ENCODE assay signal across 16 cellular contexts in the genomic region with DNA sequence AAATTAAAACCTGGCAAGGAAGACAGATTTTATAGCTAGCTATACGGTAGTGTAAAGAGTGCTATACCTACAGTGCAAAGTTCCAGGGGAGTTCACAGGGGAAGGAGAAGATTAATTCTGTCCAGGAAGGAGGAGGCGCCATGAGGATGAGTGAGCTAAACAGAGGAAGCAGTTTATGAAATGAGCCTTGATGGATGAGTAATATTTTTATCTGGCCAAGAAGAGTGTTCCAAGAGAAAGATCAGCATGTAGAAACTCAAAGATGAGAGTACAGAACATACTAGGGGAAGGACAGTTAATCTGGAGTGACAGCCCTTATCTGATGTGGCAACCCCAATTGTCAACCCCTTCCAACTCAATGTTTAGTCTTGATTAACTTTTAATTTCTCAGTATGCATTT. TPM values are rescaled to one million over a fixed set of nuclear protein-coding genes. Genes with fewer than 3 reads are reported as not detected.
"Had no signal": no experiment of that assay in that cellular context is flagged by ENCODE, and none has a peak within 500 bp of the region (broad histone marks: within the 10 kb centered on the region; RNA-seq: fewer than 3 reads in every experiment).

No MANE protein-coding gene starts in this region.

- DNase-seq: activated CD4-positive, alpha-beta T cell treated with anti-CD3 and anti-CD28 coated beads for 4 hours; activated CD8-positive, alpha-beta memory T cell treated with anti-CD3 and anti-CD28 coated beads, Interleukin-2, amount 50 U/mL, for 48 hours; activated CD8-positive, alpha-beta T cell treated with anti-CD3 and anti-CD28 coated beads, Interleukin-2, amount 10 ng/mL, durations not matched to agents 7 days and 5 days; activated naive CD4-positive, alpha-beta T cell; activated naive CD8-positive, alpha-beta T cell treated with anti-CD3 and anti-CD28 coated beads, Interleukin-2, amount 50 U/mL, for 24 hours; endodermal cell; hippocampal formation; naive thymus-derived CD4-positive, alpha-beta T cell; posterior cingulate gyrus; WERI-Rb-1 had no signal

- H3K9me3 ChIP-seq: neutrophil, right atrium auricular region had no signal

- H3K9me3 Mint-ChIP-seq: activated naive CD8-positive, alpha-beta T cell treated with anti-CD3 and anti-CD28 coated beads, Interleukin-2, amount 50 U/mL, for 24 hours; central memory CD8-positive, alpha-beta T cell; endodermal cell; stimulated activated memory B cell treated with anti-CD40 and anti-IgM and Interleukin-4, amounts not matched to agents 10 μg/mL and 1 μg/mL and 100 μg/mL, for 72 hours had no signal

- ATAC-seq: activated CD8-positive, alpha-beta T cell treated with anti-CD3 and anti-CD28 coated beads, Interleukin-2, amount 10 ng/mL, durations not matched to agents 7 days and 5 days; activated naive CD8-positive, alpha-beta T cell treated with anti-CD3 and anti-CD28 coated beads, Interleukin-2, amount 50 U/mL, for 24 hours; naive thymus-derived CD4-positive, alpha-beta T cell; stimulated activated memory B cell treated with anti-CD40 and anti-IgM and Interleukin-4, amounts not matched to agents 10 μg/mL and 1 μg/mL and 100 μg/mL, for 72 hours had no signal

- H3K4me3 Mint-ChIP-seq: activated CD8-positive, alpha-beta T cell treated with anti-CD3 and anti-CD28 coated beads, Interleukin-2, amount 10 ng/mL, durations not matched to agents 7 days and 5 days; activated naive CD8-positive, alpha-beta T cell treated with anti-CD3 and anti-CD28 coated beads, Interleukin-2, amount 50 U/mL, for 24 hours; central memory CD8-positive, alpha-beta T cell; endodermal cell; naive thymus-derived CD4-positive, alpha-beta T cell; stimulated activated memory B cell treated with anti-CD40 and anti-IgM and Interleukin-4, amounts not matched to agents 10 μg/mL and 1 μg/mL and 100 μg/mL, for 72 hours had no signal

- H3K27me3 Mint-ChIP-seq: activated naive CD8-positive, alpha-beta T cell treated with anti-CD3 and anti-CD28 coated beads, Interleukin-2, amount 50 U/mL, for 24 hours; central memory CD8-positive, alpha-beta T cell; stimulated activated memory B cell treated with anti-CD40 and anti-IgM and Interleukin-4, amounts not matched to agents 10 μg/mL and 1 μg/mL and 100 μg/mL, for 72 hours had no signal

- H3K27me3 ChIP-seq: neutrophil, right atrium auricular region, tibial nerve had no signal

- H3K4me1 Mint-ChIP-seq: activated naive CD8-positive, alpha-beta T cell treated with anti-CD3 and anti-CD28 coated beads, Interleukin-2, amount 50 U/mL, for 24 hours; central memory CD8-positive, alpha-beta T cell; endodermal cell; naive thymus-derived CD4-positive, alpha-beta T cell; stimulated activated memory B cell treated with anti-CD40 and anti-IgM and Interleukin-4, amounts not matched to agents 10 μg/mL and 1 μg/mL and 100 μg/mL, for 72 hours had no signal

- H3K4me3 ChIP-seq: right atrium auricular region, tibial nerve had no signal

- H3K4me1 ChIP-seq: right atrium auricular region, tibial nerve had no signal

- H3K36me3 Mint-ChIP-seq: naive thymus-derived CD4-positive, alpha-beta T cell; stimulated activated memory B cell treated with anti-CD40 and anti-IgM and Interleukin-4, amounts not matched to agents 10 μg/mL and 1 μg/mL and 100 μg/mL, for 72 hours had no signal

- H3K27ac Mint-ChIP-seq: activated CD8-positive, alpha-beta T cell treated with anti-CD3 and anti-CD28 coated beads, Interleukin-2, amount 10 ng/mL, durations not matched to agents 7 days and 5 days; activated naive CD8-positive, alpha-beta T cell treated with anti-CD3 and anti-CD28 coated beads, Interleukin-2, amount 50 U/mL, for 24 hours; endodermal cell; naive thymus-derived CD4-positive, alpha-beta T cell; stimulated activated memory B cell treated with anti-CD40 and anti-IgM and Interleukin-4, amounts not matched to agents 10 μg/mL and 1 μg/mL and 100 μg/mL, for 72 hours had no signal

- H3K27ac ChIP-seq: neutrophil, right atrium auricular region, tibial nerve, WERI-Rb-1 had no signal

- H3K36me3 ChIP-seq: neutrophil, right atrium auricular region, tibial nerve, WERI-Rb-1 had no signal

RNA-seq across cellular contexts. Expression of a gene that starts 54.8 kb away (rescaled TPM):
- total RNA-seq: activated CD8-positive, alpha-beta T cell treated with anti-CD3 and anti-CD28 coated beads, Interleukin-2, amount 10 ng/mL, durations not matched to agents 7 days and 5 days; dermis microvascular lymphatic vessel endothelial cell had no signal
